Comparison of ENCODE assay signal across 11 cellular contexts in genomic region chr1:203129501-203130231, GRCh38. TPM values are rescaled to one million over a fixed set of nuclear protein-coding genes. Genes with fewer than 3 reads are reported as not detected.
DNase-seq lines count a peak whose midpoint lies in the region; ATAC-seq and TF ChIP-seq lines count a peak whose summit lies in the region.
"Had no signal": no experiment of that assay in that cellular context is flagged by ENCODE, and none has a peak within 500 bp of the region (broad histone marks: within the 10 kb centered on the region; RNA-seq: fewer than 3 reads in every experiment).

No MANE protein-coding gene starts in this region.

- BruUV-seq in Panc1 (replicated peaks; lab: Mats Ljungman, UMichigan): no TSS peak

- CTCF ChIA-PET in Panc1 (lab: Charles Lee): interaction anchor here (0.7 kb wide), 2 partner anchors 12 to 17 kb away, joined by 3 read pairs; no protein-coding TSS in a partner anchor

- DNase-seq in DMS53 (lab: John Stamatoyannopoulos, UW) (peak; percentile 42), DMS53 treated with DMSO at 0.1 percent for 48 hours (lab: John Stamatoyannopoulos, UW; ENCODE audit: unreplicated experiment) (no peak), Panc1 (ENCODE audit: low read depth, low spot score) (no peak), left cardiac atrium (peak; percentile 68), renal cortical epithelial cell (ENCODE audit: low read depth) (peak; percentile 47), SW 1271 (lab: John Stamatoyannopoulos, UW) (no peak)
- DNase-seq in stimulated activated CD4-positive, alpha-beta T cell treated with anti-CD3 and anti-CD28 coated beads, Interleukin-4, amount 100 ng/mL, for 4 hours: no peak
- DNase-seq in stimulated activated naive CD8-positive, alpha-beta T cell treated with anti-CD3 and anti-CD28 coated beads, Interleukin-15, Interleukin-2, amounts not matched to agents 100 U/mL and 50 U/mL, for 24 hours: no peak
- DNase-seq: cortex of kidney had no signal

- H3K4me3 ChIP-seq in Panc1 (ENCODE audit: low read depth in 2 of 2, low read length in 2 of 2): no peak overlapping the region

- no peak for TF ChIP-seq CTCF in Panc1 (IDR thresholded peaks at IDR 0.05)

- no peak; the same call in 1 of the 2 replicates for ATAC-seq in Panc1
- ATAC-seq in left cardiac atrium: peak; percentile 27 to 64
- no peak for ATAC-seq in stimulated activated naive CD8-positive, alpha-beta T cell treated with anti-CD3 and anti-CD28 coated beads, Interleukin-15, Interleukin-2, amounts not matched to agents 100 U/mL and 50 U/mL, for 24 hours

- peaks cover 23% of the 10 kb centered on the region for H3K4me1 ChIP-seq in Panc1 (ENCODE audit: control insufficient read depth, insufficient read depth, low read length)

- POLR2A ChIA-PET in Panc1 (lab: Charles Lee): interaction anchor here (0.6 kb wide), 1 partner anchor 85 kb away, joined by 3 read pairs; no protein-coding TSS in a partner anchor

- intact Hi-C loops in Panc1 (cut with micrococcal nuclease; ENCODE audit: unreplicated experiment) (no loop called here), left cardiac atrium (cut with DNase I) (loop anchor here in 1 of 2 donors (5.0 kb wide), 1 partner anchor 92 kb away; no protein-coding TSS in a partner anchor)

- peak overlapping the region; percentile 39; the same call in 1 of the 2 replicates for H3K27ac ChIP-seq in Panc1 (ENCODE audit: low read length)

- H3K27me3 ChIP-seq in Panc1 (ENCODE audit: control insufficient read depth, insufficient read depth, low read length): peaks cover 4% of the 10 kb centered on the region

- in situ Hi-C loops in Panc1 (cut with HindIII; ENCODE audit: low pct_unique_long_range_greater_than_20kb, low sequenced_read_pairs): no loop called here

- H3K9me3 ChIP-seq in Panc1 (ENCODE audit: control insufficient read depth, insufficient read depth, low read depth, low read length): no peaks in the 10 kb centered on the region

- no peaks in the 10 kb centered on the region for H3K36me3 ChIP-seq in Panc1 (ENCODE audit: control insufficient read depth, insufficient read depth, low read length)

RNA-seq across cellular contexts. Expression of gene ADORA1, which starts 2.1 kb away (rescaled TPM):
- 8.5 TPM for total RNA-seq in Panc1 (2021; ENCODE audit: unreplicated experiment)
- 7.1 TPM for polyA plus RNA-seq in Panc1 (2012; ENCODE audit: insufficient read length)
- total RNA-seq in left cardiac atrium: 10 to 100 TPM; 19.9 to 27.9 TPM
- total RNA-seq in renal cortical epithelial cell: 4.2 and 54.7 TPM in 2 replicates
- total RNA-seq: activated CD8-positive, alpha-beta memory T cell treated with anti-CD3 and anti-CD28 coated beads for 36 hours had no signal

RNA-seq across cellular contexts. Expression of gene MYOG, which starts 43.9 kb away (rescaled TPM):
- not detected for total RNA-seq in Panc1 (2021; ENCODE audit: unreplicated experiment)
- not detected for polyA plus RNA-seq in Panc1 (2012; ENCODE audit: insufficient read length)
- total RNA-seq in left cardiac atrium: not detected
- not detected in 2 replicates for total RNA-seq in renal cortical epithelial cell
- total RNA-seq: A172; activated CD8-positive, alpha-beta memory T cell treated with anti-CD3 and anti-CD28 coated beads for 36 hours had no signal

RNA-seq across cellular contexts. Expression of gene MYBPH, which starts 46.0 kb away (rescaled TPM):
- total RNA-seq in Panc1 (2021; ENCODE audit: unreplicated experiment) (not detected), left cardiac atrium (not detected), renal cortical epithelial cell (not detected in 2 replicates)
- polyA plus RNA-seq in Panc1 (2012; ENCODE audit: insufficient read length): not detected
- total RNA-seq: activated CD8-positive, alpha-beta memory T cell treated with anti-CD3 and anti-CD28 coated beads for 36 hours had no signal

RNA-seq across cellular contexts. Expression of gene CHI3L1, which starts 56.8 kb away (rescaled TPM):
- 0.10 TPM for total RNA-seq in Panc1 (2021; ENCODE audit: unreplicated experiment)
- polyA plus RNA-seq in Panc1 (2012; ENCODE audit: insufficient read length): 0.97 TPM
- total RNA-seq in left cardiac atrium: 10 to 100 TPM in 1 of 2 donors, 1 to 10 TPM in 1; 6.1 to 20.4 TPM
- 0.10 and 0.69 TPM in 2 replicates for total RNA-seq in renal cortical epithelial cell
- total RNA-seq: activated CD8-positive, alpha-beta memory T cell treated with anti-CD3 and anti-CD28 coated beads for 36 hours had no signal

Comparison
In these comparisons a context has a peak if more than half of its experiments do, and no peak if none do; other contexts are left out.
1. DNase-seq: peak in DMS53 (single experiment), left cardiac atrium (single experiment) and renal cortical epithelial cell (single experiment); none in DMS53 treated with DMSO at 0.1 percent for 48 hours (single experiment), Panc1 (single experiment), stimulated activated CD4-positive, alpha-beta T cell treated with anti-CD3 and anti-CD28 coated beads, Interleukin-4, amount 100 ng/mL, for 4 hours (0 of 2), SW 1271 (0 of 2) and stimulated activated naive CD8-positive, alpha-beta T cell treated with anti-CD3 and anti-CD28 coated beads, Interleukin-15, Interleukin-2, amounts not matched to agents 100 U/mL and 50 U/mL, for 24 hours (single experiment).
2. ATAC-seq: peak in left cardiac atrium (2 of 2); none in Panc1 (single experiment) and stimulated activated naive CD8-positive, alpha-beta T cell treated with anti-CD3 and anti-CD28 coated beads, Interleukin-15, Interleukin-2, amounts not matched to agents 100 U/mL and 50 U/mL, for 24 hours (single experiment).